ENCODE assay signal across 14 cellular contexts in genomic region chr2:205646680-205647079, GRCh38. TPM values are rescaled to one million over a fixed set of nuclear protein-coding genes. Genes with fewer than 3 reads are reported as not detected.
DNase-seq lines count a peak whose midpoint lies in the region; ATAC-seq and TF ChIP-seq lines count a peak whose summit lies in the region.
"Had no signal": no experiment of that assay in that cellular context is flagged by ENCODE, and none has a peak within 500 bp of the region (broad histone marks: within the 10 kb centered on the region; RNA-seq: fewer than 3 reads in every experiment).

No MANE protein-coding gene starts in this region.

- no peak overlapping the region for H3K23ac ChIP-seq in mesendoderm (ENCODE audit: low read length)

- H3K27ac ChIP-seq in mesendoderm (ENCODE audit: low read depth, low read length) = no peak overlapping the region
- H3K27ac ChIP-seq: SJSA1 had no signal

- no peak overlapping the region for H3K18ac ChIP-seq in mesendoderm (ENCODE audit: low read length)

- DNase-seq in RPMI8226 (peak; percentile 26), omental fat pad (ENCODE audit: low spot score) (no peak), mesendoderm (no peak), RKO (ENCODE audit: low spot score) (no peak), AML-193 (lab: John Stamatoyannopoulos, UW) (no peak)
- DNase-seq: amniotic stem cell; CD4-positive, alpha-beta T cell; hypothalamus; KBM-7; mucosa of descending colon had no signal

- no peak overlapping the region for H4K5ac ChIP-seq in mesendoderm (ENCODE audit: low read length)

- H2BK15ac ChIP-seq in mesendoderm (replicated peaks; ENCODE audit: low read depth) = no peak overlapping the region

- H3K4me1 ChIP-seq in mesendoderm (ENCODE audit: control insufficient read depth, low read depth, low read length) = peaks cover 2% of the 10 kb centered on the region

- ATAC-seq in GM18517 (IDR thresholded peaks at IDR 0.05; ENCODE audit: unreplicated experiment) = peak; percentile 99
- ATAC-seq in GM21423 (IDR thresholded peaks at IDR 0.05; ENCODE audit: unreplicated experiment) = peak; percentile 99
- peak; percentile 98 for ATAC-seq in HG03045 (IDR thresholded peaks at IDR 0.05; ENCODE audit: unreplicated experiment)
- ATAC-seq in omental fat pad (ENCODE audit: low FRiP score) = no peak
- ATAC-seq: mucosa of descending colon had no signal

- no peak overlapping the region for H3K4me2 ChIP-seq in mesendoderm (ENCODE audit: low read length)

- H3K79me2 ChIP-seq in mesendoderm (ENCODE audit: control insufficient read depth, insufficient read depth, low read length) = no peaks in the 10 kb centered on the region

- no peak overlapping the region for H2AK5ac ChIP-seq in mesendoderm (ENCODE audit: low read length)

- H3K56ac ChIP-seq in mesendoderm (ENCODE audit: low read length) = no peak overlapping the region

- no CpG with 5 or more reads among the region's 8 CpGs for WGBS in mesendoderm (ENCODE audit: extremely low coverage, insufficient coverage, low lambda C conversion rate)

- H3K9ac ChIP-seq in mesendoderm (ENCODE audit: low read length) = no peak overlapping the region

- no peak overlapping the region for H2BK120ac ChIP-seq in mesendoderm (ENCODE audit: low read depth, low read length)

- H2BK5ac ChIP-seq in mesendoderm (ENCODE audit: low read length) = no peak overlapping the region

- no peak overlapping the region for H3K4me3 ChIP-seq in mesendoderm (ENCODE audit: low read length)
- H3K4me3 ChIP-seq: mucosa of descending colon, SJSA1 had no signal

- H3K27me3 ChIP-seq in mesendoderm (ENCODE audit: insufficient read depth, low read length, poor library complexity) = no peaks in the 10 kb centered on the region
- H3K27me3 ChIP-seq: SJSA1 had no signal

- no peak overlapping the region for H3K4ac ChIP-seq in mesendoderm (ENCODE audit: low read depth, low read length)

- no peak for TF ChIP-seq CTCF in omental fat pad (IDR thresholded peaks at IDR 0.05)

- no peaks in the 10 kb centered on the region for H3K36me3 ChIP-seq in mesendoderm (ENCODE audit: control insufficient read depth, insufficient read depth, low read length)
- H3K36me3 ChIP-seq: SJSA1 had no signal

- no peak overlapping the region for H4K8ac ChIP-seq in mesendoderm (ENCODE audit: low read depth, low read length)

- H3K79me1 ChIP-seq in mesendoderm (ENCODE audit: low read length) = no peaks in the 10 kb centered on the region

RNA-seq across cellular contexts. Expression of gene NRP2, which starts 35.6 kb away (rescaled TPM):
- 100 to 1,000 TPM in 1 of 4 donors, 10 to 100 TPM in 3; 41.1 to 119 (median 52.4) TPM for total RNA-seq in omental fat pad
- polyA plus RNA-seq in mesendoderm (2013, experiment 1 of 2) = 25.9 TPM
- polyA plus RNA-seq in mesendoderm (2013, experiment 2 of 2) = 23.7 TPM
